In the genomic region with DNA sequence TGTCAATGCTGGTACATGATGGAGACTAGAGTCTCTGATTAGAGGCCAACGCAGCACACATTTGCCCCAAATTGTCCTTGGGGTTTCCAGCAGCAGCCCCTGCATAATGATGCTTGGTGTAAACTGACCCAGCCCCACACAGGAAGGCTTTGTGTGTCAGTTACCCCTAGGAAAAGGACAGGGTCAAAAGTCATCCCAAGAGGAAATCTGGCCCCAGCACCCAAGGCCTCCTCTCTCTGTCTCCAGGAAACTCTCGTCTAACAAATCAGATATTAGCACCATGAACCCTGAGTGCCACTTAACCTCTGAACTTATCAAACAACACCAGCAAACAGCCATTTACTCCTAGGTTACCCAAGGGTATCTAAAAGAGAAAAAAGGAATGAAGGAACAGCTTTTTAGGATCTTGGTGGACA, we compare ENCODE assay signal across 1 cellular context.
A peak's percentile ranks its signal among the peaks of the same experiment; 100 is the strongest.
TF ChIP-seq lines count a peak whose summit lies in the region.

No MANE protein-coding gene starts in this region.

TF ChIP-seq in HepG2, 621 proteins besides CTCF, POLR2A, EP300 and RAD21 (continued from another document and continues in another):
- TF ChIP-seq, protein P1, sequence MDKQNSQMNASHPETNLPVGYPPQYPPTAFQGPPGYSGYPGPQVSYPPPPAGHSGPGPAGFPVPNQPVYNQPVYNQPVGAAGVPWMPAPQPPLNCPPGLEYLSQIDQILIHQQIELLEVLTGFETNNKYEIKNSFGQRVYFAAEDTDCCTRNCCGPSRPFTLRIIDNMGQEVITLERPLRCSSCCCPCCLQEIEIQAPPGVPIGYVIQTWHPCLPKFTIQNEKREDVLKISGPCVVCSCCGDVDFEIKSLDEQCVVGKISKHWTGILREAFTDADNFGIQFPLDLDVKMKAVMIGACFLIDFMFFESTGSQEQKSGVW (CRISPR knock-in tag; IDR thresholded peaks at IDR 0.05; ENCODE audit: borderline replicate concordance): no peak
- TF ChIP-seq ISL2 (CRISPR knock-in tag; IDR thresholded peaks at IDR 0.05): 0 out of 2 replicates have a peak, but pooled peaks have one; percentile 62
- TF ChIP-seq, protein P2, sequence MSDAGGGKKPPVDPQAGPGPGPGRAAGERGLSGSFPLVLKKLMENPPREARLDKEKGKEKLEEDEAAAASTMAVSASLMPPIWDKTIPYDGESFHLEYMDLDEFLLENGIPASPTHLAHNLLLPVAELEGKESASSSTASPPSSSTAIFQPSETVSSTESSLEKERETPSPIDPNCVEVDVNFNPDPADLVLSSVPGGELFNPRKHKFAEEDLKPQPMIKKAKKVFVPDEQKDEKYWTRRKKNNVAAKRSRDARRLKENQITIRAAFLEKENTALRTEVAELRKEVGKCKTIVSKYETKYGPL (CRISPR knock-in tag; IDR thresholded peaks at IDR 0.05): no peak
- TF ChIP-seq HMG20A (CRISPR knock-in tag; IDR thresholded peaks at IDR 0.05; ENCODE audit: borderline replicate concordance): no peak; the same call in 1 of the 2 replicates
- peak; percentile 78; the same call in 1 of the 2 replicates for TF ChIP-seq BRD4 (CRISPR knock-in tag; IDR thresholded peaks at IDR 0.05)
- TF ChIP-seq ZNF747 (CRISPR knock-in tag; IDR thresholded peaks at IDR 0.05; ENCODE audit: borderline replicate concordance): no peak
- TF ChIP-seq REPIN1 (CRISPR knock-in tag; IDR thresholded peaks at IDR 0.05; ENCODE audit: borderline replicate concordance, low read depth): no peak
- 0 out of 2 replicates have a peak, but pooled peaks have one; percentile 22 for TF ChIP-seq TEAD2 (CRISPR knock-in tag; IDR thresholded peaks at IDR 0.05)
- TF ChIP-seq, protein P3, sequence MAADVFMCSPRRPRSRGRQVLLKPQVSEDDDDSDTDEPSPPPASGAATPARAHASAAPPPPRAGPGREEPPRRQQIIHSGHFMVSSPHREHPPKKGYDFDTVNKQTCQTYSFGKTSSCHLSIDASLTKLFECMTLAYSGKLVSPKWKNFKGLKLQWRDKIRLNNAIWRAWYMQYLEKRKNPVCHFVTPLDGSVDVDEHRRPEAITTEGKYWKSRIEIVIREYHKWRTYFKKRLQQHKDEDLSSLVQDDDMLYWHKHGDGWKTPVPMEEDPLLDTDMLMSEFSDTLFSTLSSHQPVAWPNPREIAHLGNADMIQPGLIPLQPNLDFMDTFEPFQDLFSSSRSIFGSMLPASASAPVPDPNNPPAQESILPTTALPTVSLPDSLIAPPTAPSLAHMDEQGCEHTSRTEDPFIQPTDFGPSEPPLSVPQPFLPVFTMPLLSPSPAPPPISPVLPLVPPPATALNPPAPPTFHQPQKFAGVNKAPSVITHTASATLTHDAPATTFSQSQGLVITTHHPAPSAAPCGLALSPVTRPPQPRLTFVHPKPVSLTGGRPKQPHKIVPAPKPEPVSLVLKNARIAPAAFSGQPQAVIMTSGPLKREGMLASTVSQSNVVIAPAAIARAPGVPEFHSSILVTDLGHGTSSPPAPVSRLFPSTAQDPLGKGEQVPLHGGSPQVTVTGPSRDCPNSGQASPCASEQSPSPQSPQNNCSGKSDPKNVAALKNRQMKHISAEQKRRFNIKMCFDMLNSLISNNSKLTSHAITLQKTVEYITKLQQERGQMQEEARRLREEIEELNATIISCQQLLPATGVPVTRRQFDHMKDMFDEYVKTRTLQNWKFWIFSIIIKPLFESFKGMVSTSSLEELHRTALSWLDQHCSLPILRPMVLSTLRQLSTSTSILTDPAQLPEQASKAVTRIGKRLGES (CRISPR knock-in tag; IDR thresholded peaks at IDR 0.05; ENCODE audit: borderline replicate concordance): no peak
- no peak for TF ChIP-seq MAFK (conservative IDR thresholded peaks at IDR 0.05 in 1 of 2, IDR thresholded peaks at IDR 0.05 in 1 of 2; ENCODE audit: low read length in 2 of 2)
- TF ChIP-seq HOXA3 (CRISPR knock-in tag; IDR thresholded peaks at IDR 0.05): peak; percentile 51; the same call in 1 of the 2 replicates
- no peak for TF ChIP-seq AGO1 (IDR thresholded peaks at IDR 0.05; ENCODE audit: low read depth, low read length, poor library complexity, severe bottlenecking)
- peak; percentile 95 for TF ChIP-seq RARA (CRISPR knock-in tag; IDR thresholded peaks at IDR 0.05)
- no peak for TF ChIP-seq NPAS2 (CRISPR knock-in tag; IDR thresholded peaks at IDR 0.05; ENCODE audit: borderline replicate concordance)
- TF ChIP-seq, protein P4, sequence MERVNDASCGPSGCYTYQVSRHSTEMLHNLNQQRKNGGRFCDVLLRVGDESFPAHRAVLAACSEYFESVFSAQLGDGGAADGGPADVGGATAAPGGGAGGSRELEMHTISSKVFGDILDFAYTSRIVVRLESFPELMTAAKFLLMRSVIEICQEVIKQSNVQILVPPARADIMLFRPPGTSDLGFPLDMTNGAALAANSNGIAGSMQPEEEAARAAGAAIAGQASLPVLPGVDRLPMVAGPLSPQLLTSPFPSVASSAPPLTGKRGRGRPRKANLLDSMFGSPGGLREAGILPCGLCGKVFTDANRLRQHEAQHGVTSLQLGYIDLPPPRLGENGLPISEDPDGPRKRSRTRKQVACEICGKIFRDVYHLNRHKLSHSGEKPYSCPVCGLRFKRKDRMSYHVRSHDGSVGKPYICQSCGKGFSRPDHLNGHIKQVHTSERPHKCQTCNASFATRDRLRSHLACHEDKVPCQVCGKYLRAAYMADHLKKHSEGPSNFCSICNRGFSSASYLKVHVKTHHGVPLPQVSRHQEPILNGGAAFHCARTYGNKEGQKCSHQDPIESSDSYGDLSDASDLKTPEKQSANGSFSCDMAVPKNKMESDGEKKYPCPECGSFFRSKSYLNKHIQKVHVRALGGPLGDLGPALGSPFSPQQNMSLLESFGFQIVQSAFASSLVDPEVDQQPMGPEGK (CRISPR knock-in tag; IDR thresholded peaks at IDR 0.05): peak; percentile 37; the same call in 1 of the 2 replicates
- TF ChIP-seq ZNF703 (CRISPR knock-in tag; IDR thresholded peaks at IDR 0.05; ENCODE audit: borderline replicate concordance): no peak
- peak; percentile 66; the same call in 1 of the 2 replicates for TF ChIP-seq HNF4G (IDR thresholded peaks at IDR 0.05; ENCODE audit: borderline replicate concordance, low read depth, low read length)
- no peak for TF ChIP-seq HNF4G (CRISPR knock-in tag; IDR thresholded peaks at IDR 0.05; ENCODE audit: borderline replicate concordance, low read depth)
- peak; percentile 79 for TF ChIP-seq MED8 (CRISPR knock-in tag; IDR thresholded peaks at IDR 0.05; ENCODE audit: insufficient replicate concordance)
- peak; percentile 18; the same call in 1 of the 2 replicates for TF ChIP-seq ZFX (CRISPR knock-in tag; IDR thresholded peaks at IDR 0.05; ENCODE audit: low read depth)
- no peak for TF ChIP-seq BRCA1 (CRISPR knock-in tag; IDR thresholded peaks at IDR 0.05)
- TF ChIP-seq, protein P5, sequence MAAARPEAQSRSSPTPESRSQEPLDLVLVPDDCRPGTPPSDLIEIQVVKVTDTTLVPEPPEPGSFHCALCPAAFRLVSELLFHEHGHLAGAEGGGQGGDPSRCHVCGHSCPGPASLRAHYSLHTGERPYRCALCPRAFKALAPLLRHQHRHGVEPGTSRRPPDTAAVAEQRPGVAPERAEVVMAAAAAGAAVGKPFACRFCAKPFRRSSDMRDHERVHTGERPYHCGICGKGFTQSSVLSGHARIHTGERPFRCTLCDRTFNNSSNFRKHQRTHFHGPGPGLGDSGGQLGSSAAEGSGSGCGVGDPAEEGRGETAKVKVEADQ (CRISPR knock-in tag; IDR thresholded peaks at IDR 0.05; ENCODE audit: borderline replicate concordance): 0 out of 2 replicates have a peak, but pooled peaks have one; percentile 35
- TF ChIP-seq SOX6 (IDR thresholded peaks at IDR 0.05): no peak
- TF ChIP-seq SOX6 (CRISPR knock-in tag; IDR thresholded peaks at IDR 0.05): peak; percentile 73
- TF ChIP-seq ZNF709 (CRISPR knock-in tag; IDR thresholded peaks at IDR 0.05): no peak
- TF ChIP-seq ZNF331 (CRISPR knock-in tag; IDR thresholded peaks at IDR 0.05): 0 out of 2 replicates have a peak, but pooled peaks have one; percentile 18
- TF ChIP-seq HES4 (CRISPR knock-in tag; IDR thresholded peaks at IDR 0.05; ENCODE audit: borderline replicate concordance): no peak
- TF ChIP-seq ESRRA (CRISPR knock-in tag; IDR thresholded peaks at IDR 0.05; ENCODE audit: low read depth): peak; percentile 48; the same call in 1 of the 2 replicates
- no peak for TF ChIP-seq ZFP36L2 (CRISPR knock-in tag; IDR thresholded peaks at IDR 0.05)
- TF ChIP-seq, protein P6, sequence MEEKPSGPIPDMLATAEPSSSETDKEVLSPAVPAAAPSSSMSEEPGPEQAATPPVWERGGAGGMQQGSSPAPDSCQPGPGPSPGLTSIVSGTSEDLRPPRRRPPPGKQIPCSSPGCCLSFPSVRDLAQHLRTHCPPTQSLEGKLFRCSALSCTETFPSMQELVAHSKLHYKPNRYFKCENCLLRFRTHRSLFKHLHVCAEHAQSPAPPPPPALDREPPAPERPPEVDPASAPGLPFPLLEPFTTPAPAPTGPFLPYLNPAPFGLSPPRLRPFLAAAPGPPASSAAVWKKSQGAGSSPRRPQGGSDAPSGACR (CRISPR knock-in tag; IDR thresholded peaks at IDR 0.05): no peak
- TF ChIP-seq DPF2 (CRISPR knock-in tag; IDR thresholded peaks at IDR 0.05; ENCODE audit: borderline replicate concordance, low read depth): peak; percentile 38; the same call in 1 of the 2 replicates
- no peak for TF ChIP-seq ZNF772 (CRISPR knock-in tag; IDR thresholded peaks at IDR 0.05)
- no peak for TF ChIP-seq KLF15 (CRISPR knock-in tag; IDR thresholded peaks at IDR 0.05; ENCODE audit: borderline replicate concordance)
- TF ChIP-seq MEIS1 (CRISPR knock-in tag; IDR thresholded peaks at IDR 0.05; ENCODE audit: borderline replicate concordance): no peak
- peak; percentile 50; the same call in 1 of the 2 replicates for TF ChIP-seq SIX1 (CRISPR knock-in tag; IDR thresholded peaks at IDR 0.05; ENCODE audit: borderline replicate concordance)
- no peak for TF ChIP-seq ONECUT2 (CRISPR knock-in tag; IDR thresholded peaks at IDR 0.05)
- no peak for TF ChIP-seq ZBTB7A (CRISPR knock-in tag; IDR thresholded peaks at IDR 0.05)
- TF ChIP-seq WIZ (CRISPR knock-in tag; IDR thresholded peaks at IDR 0.05): no peak
- no peak for TF ChIP-seq ZNF251 (CRISPR knock-in tag; IDR thresholded peaks at IDR 0.05)
- TF ChIP-seq, protein P7, sequence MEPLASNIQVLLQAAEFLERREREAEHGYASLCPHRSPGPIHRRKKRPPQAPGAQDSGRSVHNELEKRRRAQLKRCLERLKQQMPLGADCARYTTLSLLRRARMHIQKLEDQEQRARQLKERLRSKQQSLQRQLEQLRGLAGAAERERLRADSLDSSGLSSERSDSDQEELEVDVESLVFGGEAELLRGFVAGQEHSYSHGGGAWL (CRISPR knock-in tag; IDR thresholded peaks at IDR 0.05): no peak
- TF ChIP-seq, protein P8, sequence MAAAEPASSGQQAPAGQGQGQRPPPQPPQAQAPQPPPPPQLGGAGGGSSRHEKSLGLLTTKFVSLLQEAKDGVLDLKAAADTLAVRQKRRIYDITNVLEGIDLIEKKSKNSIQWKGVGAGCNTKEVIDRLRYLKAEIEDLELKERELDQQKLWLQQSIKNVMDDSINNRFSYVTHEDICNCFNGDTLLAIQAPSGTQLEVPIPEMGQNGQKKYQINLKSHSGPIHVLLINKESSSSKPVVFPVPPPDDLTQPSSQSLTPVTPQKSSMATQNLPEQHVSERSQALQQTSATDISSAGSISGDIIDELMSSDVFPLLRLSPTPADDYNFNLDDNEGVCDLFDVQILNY (CRISPR knock-in tag; conservative IDR thresholded peaks at IDR 0.05): no peak
- TF ChIP-seq ATF7 (IDR thresholded peaks at IDR 0.05): no peak
- no peak for TF ChIP-seq ATF7 (CRISPR knock-in tag; IDR thresholded peaks at IDR 0.05)
- peak; percentile 63; the same call in 1 of the 2 replicates for TF ChIP-seq ETV5 (CRISPR knock-in tag; IDR thresholded peaks at IDR 0.05; ENCODE audit: borderline replicate concordance)
- no peak for TF ChIP-seq ZNF850 (CRISPR knock-in tag; conservative IDR thresholded peaks at IDR 0.05)
- no peak for TF ChIP-seq GABPA (IDR thresholded peaks at IDR 0.05; ENCODE audit: low read depth, low read length)
- peak; percentile 12; the same call in 1 of the 2 replicates for TF ChIP-seq GABPA (CRISPR knock-in tag; IDR thresholded peaks at IDR 0.05; ENCODE audit: low read depth)
- peak; percentile 71 for TF ChIP-seq HNF4A (CRISPR knock-in tag; IDR thresholded peaks at IDR 0.05)
- peak in 1 of 2 experiments; percentile 63; a peak in 1 of 4 replicates for TF ChIP-seq NR2F1 (CRISPR knock-in tag; IDR thresholded peaks at IDR 0.05)
- no peak for TF ChIP-seq LCORL (IDR thresholded peaks at IDR 0.05)
- TF ChIP-seq LCORL (CRISPR knock-in tag; IDR thresholded peaks at IDR 0.05): peak; percentile 59
- no peak for TF ChIP-seq ZNF451 (CRISPR knock-in tag; IDR thresholded peaks at IDR 0.05)
- no peak for TF ChIP-seq MYC (CRISPR knock-in tag; IDR thresholded peaks at IDR 0.05; ENCODE audit: borderline replicate concordance)
- 0 out of 2 replicates have a peak, but pooled peaks have one; percentile 44 for TF ChIP-seq ZSCAN29 (CRISPR knock-in tag; conservative IDR thresholded peaks at IDR 0.05)
- no peak for TF ChIP-seq ZNF33B (CRISPR knock-in tag; IDR thresholded peaks at IDR 0.05)
- TF ChIP-seq SP140L (CRISPR knock-in tag; IDR thresholded peaks at IDR 0.05; ENCODE audit: borderline replicate concordance): no peak
- TF ChIP-seq, protein P9, sequence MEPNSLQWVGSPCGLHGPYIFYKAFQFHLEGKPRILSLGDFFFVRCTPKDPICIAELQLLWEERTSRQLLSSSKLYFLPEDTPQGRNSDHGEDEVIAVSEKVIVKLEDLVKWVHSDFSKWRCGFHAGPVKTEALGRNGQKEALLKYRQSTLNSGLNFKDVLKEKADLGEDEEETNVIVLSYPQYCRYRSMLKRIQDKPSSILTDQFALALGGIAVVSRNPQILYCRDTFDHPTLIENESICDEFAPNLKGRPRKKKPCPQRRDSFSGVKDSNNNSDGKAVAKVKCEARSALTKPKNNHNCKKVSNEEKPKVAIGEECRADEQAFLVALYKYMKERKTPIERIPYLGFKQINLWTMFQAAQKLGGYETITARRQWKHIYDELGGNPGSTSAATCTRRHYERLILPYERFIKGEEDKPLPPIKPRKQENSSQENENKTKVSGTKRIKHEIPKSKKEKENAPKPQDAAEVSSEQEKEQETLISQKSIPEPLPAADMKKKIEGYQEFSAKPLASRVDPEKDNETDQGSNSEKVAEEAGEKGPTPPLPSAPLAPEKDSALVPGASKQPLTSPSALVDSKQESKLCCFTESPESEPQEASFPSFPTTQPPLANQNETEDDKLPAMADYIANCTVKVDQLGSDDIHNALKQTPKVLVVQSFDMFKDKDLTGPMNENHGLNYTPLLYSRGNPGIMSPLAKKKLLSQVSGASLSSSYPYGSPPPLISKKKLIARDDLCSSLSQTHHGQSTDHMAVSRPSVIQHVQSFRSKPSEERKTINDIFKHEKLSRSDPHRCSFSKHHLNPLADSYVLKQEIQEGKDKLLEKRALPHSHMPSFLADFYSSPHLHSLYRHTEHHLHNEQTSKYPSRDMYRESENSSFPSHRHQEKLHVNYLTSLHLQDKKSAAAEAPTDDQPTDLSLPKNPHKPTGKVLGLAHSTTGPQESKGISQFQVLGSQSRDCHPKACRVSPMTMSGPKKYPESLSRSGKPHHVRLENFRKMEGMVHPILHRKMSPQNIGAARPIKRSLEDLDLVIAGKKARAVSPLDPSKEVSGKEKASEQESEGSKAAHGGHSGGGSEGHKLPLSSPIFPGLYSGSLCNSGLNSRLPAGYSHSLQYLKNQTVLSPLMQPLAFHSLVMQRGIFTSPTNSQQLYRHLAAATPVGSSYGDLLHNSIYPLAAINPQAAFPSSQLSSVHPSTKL (CRISPR knock-in tag; IDR thresholded peaks at IDR 0.05): peak; percentile 41; the same call in 1 of the 2 replicates
- TF ChIP-seq NFATC3 (CRISPR knock-in tag; IDR thresholded peaks at IDR 0.05): no peak
- no peak for TF ChIP-seq RELA (CRISPR knock-in tag; IDR thresholded peaks at IDR 0.05)
- TF ChIP-seq MIXL1 (CRISPR knock-in tag; IDR thresholded peaks at IDR 0.05): peak; percentile 68
- TF ChIP-seq KMT2B (CRISPR knock-in tag; IDR thresholded peaks at IDR 0.05): no peak
- TF ChIP-seq POGZ (CRISPR knock-in tag; IDR thresholded peaks at IDR 0.05): peak; percentile 61
- TF ChIP-seq ATRX (CRISPR knock-in tag; IDR thresholded peaks at IDR 0.05; ENCODE audit: borderline replicate concordance): no peak
